ENCODE assay signal across 16 cellular contexts in genomic region chr10:59587756-59588140, GRCh38.
A peak's percentile ranks its signal among the peaks of the same experiment; 100 is the strongest.
DNase-seq lines count a peak whose midpoint lies in the region; ATAC-seq, FAIRE-seq and TF ChIP-seq lines count a peak whose summit lies in the region.
"Had no signal": no experiment of that assay in that cellular context is flagged by ENCODE, and none has a peak within 500 bp of the region (broad histone marks: within the 10 kb centered on the region; RNA-seq: fewer than 3 reads in every experiment).

No MANE protein-coding gene starts in this region.

- no peak overlapping the region for H3K4me3 ChIP-seq in H1 (ENCODE audit: extremely low read depth in 1 of 4, insufficient read depth in 2 of 4, low read depth in 3 of 4, low read length in 4 of 4)
- H3K4me3 ChIP-seq in keratinocyte (ENCODE audit: control insufficient read depth in 2 of 3, extremely low read depth in 1 of 3, insufficient read depth in 2 of 3, low read depth in 1 of 3, low read length in 3 of 3) = no peak overlapping the region
- no peak overlapping the region for H3K4me3 ChIP-seq in BE2C (ENCODE audit: low read depth, low read length)
- H3K4me3 ChIP-seq: GM23248 had no signal

- no peak for DNase-seq in RWPE1 (ENCODE audit: low spot score)
- no peak for DNase-seq in H1 (ENCODE audit: low read depth in 1 of 2, low spot score in 2 of 2)
- no peak for DNase-seq in keratinocyte (ENCODE audit: low read depth, low spot score)
- DNase-seq in WTC11 (ENCODE audit: low spot score) = no peak
- no peak for DNase-seq in GM12891 (ENCODE audit: insufficient read length, low spot score)
- no peak for DNase-seq in BE2C
- DNase-seq: ACHN; C1 segment of cervical spinal cord; Calu3; CD4-positive, alpha-beta T cell; DMS 273 treated with DMSO at 0.1 percent for 48 hours; GM23248; H7 had no signal

- TF ChIP-seq RAD21 in H1 (IDR thresholded peaks at IDR 0.05 in 1 of 2, conservative IDR thresholded peaks at IDR 0.05 in 1 of 2; ENCODE audit: low read depth in 2 of 2, low read length in 2 of 2) = no peak

- no peak overlapping the region for H3K27ac Mint-ChIP-seq in WTC11
- H3K27ac Mint-ChIP-seq: CD4-positive, alpha-beta T cell had no signal

- no peaks in the 10 kb centered on the region for H3K4me1 Mint-ChIP-seq in WTC11

- H3K36me3 Mint-ChIP-seq in WTC11 = no peaks in the 10 kb centered on the region

- H4K8ac ChIP-seq in H1 (ENCODE audit: extremely low read depth, insufficient read depth, low read length) = no peak overlapping the region

- H3K4me1 ChIP-seq in H1 (replicated peaks in 1 of 4; ENCODE audit: control insufficient read depth in 3 of 4, insufficient read depth in 4 of 4, low read length in 3 of 4) (no peaks in the 10 kb centered on the region; a peak in 1 of 7 replicates), keratinocyte (ENCODE audit: control insufficient read depth, extremely low read depth, insufficient read depth, low read length) (peaks cover 16% of the 10 kb centered on the region), BE2C (no peaks in the 10 kb centered on the region; the same call in none of the 2 replicates)

- H3K18ac ChIP-seq in H1 (ENCODE audit: extremely low read depth, low read length) = no peak overlapping the region

- no peak for TF ChIP-seq CTCF in RWPE1 (conservative IDR thresholded peaks at IDR 0.05; ENCODE audit: low read depth)
- no peak for TF ChIP-seq CTCF in H1 (IDR thresholded peaks at IDR 0.05; ENCODE audit: control extremely low read depth in 1 of 3, insufficient read depth in 1 of 3, low read depth in 1 of 3, low read length in 3 of 3)
- TF ChIP-seq CTCF in keratinocyte (optimal IDR thresholded peaks at IDR 0.05 in 1 of 3, IDR thresholded peaks at IDR 0.05 in 1 of 3, conservative IDR thresholded peaks at IDR 0.05 in 1 of 3; ENCODE audit: extremely low read depth in 1 of 3, insufficient read depth in 2 of 3, low read length in 3 of 3) = no peak
- no peak for TF ChIP-seq CTCF in WTC11 (IDR thresholded peaks at IDR 0.05)
- no peak for TF ChIP-seq CTCF in BE2C (IDR thresholded peaks at IDR 0.05; ENCODE audit: low read depth, low read length)

- no peak overlapping the region for H4K91ac ChIP-seq in H1 (replicated peaks; ENCODE audit: insufficient read length, low read length)

- H3K4me2 ChIP-seq in H1 (ENCODE audit: insufficient read depth in 1 of 2, low read depth in 2 of 2, low read length in 2 of 2) (no peak overlapping the region), keratinocyte (ENCODE audit: control insufficient read depth, extremely low read depth, insufficient read depth, low read depth, low read length) (no peak overlapping the region)

- H2BK120ac ChIP-seq in H1 (replicated peaks; ENCODE audit: low read depth, low read length) = no peak overlapping the region

- no peak overlapping the region for H3K23ac ChIP-seq in H1 (ENCODE audit: insufficient read length)

- no peak overlapping the region for H2AFZ ChIP-seq in H1 (ENCODE audit: low read length)
- H2AFZ ChIP-seq in keratinocyte (ENCODE audit: control insufficient read depth, low read length) = no peak overlapping the region
- H2AFZ ChIP-seq: GM23248 had no signal

- H3K4me3 Mint-ChIP-seq in WTC11 = no peak overlapping the region
- H3K4me3 Mint-ChIP-seq: CD4-positive, alpha-beta T cell had no signal

- TF ChIP-seq EP300 in H1 (IDR thresholded peaks at IDR 0.05; ENCODE audit: borderline replicate concordance in 1 of 2, low read depth in 2 of 2, low read length in 2 of 2) = no peak

- H3K23me2 ChIP-seq in H1 (ENCODE audit: low read depth, low read length) = no peaks in the 10 kb centered on the region

- POLR2A ChIA-PET in RWPE1 (lab: Yijun Ruan, JAX; ENCODE audit: low non-redundant PET) (no interaction called here), H1 (lab: Charles Lee; ENCODE audit: partially characterized antibody) (no interaction called here), WTC11 (lab: Charles Lee) (no interaction called here)

- no peak overlapping the region for H3K4ac ChIP-seq in H1 (replicated peaks; ENCODE audit: insufficient read length, low read depth, low read length)

- H2BK15ac ChIP-seq in H1 (ENCODE audit: low read length) = peak overlapping the region; percentile 53; the same call in 1 of the 2 replicates

- H4K5ac ChIP-seq in H1 (ENCODE audit: insufficient read length, low read depth, low read length) = no peak overlapping the region

- no peak overlapping the region for H2BK20ac ChIP-seq in H1 (ENCODE audit: low read length)

- dilution Hi-C loops in keratinocyte (cut with MboI; ENCODE audit: extremely low pct_ligation_motif_present, low sequenced_read_pairs) = no loop called here

- H3K9me3 ChIP-seq in H1 (ENCODE audit: insufficient read depth in 2 of 2, low read depth in 1 of 2, low read length in 1 of 2) (no peaks in the 10 kb centered on the region), keratinocyte (ENCODE audit: control insufficient read depth, low read depth, low read length) (no peaks in the 10 kb centered on the region), BE2C (no peaks in the 10 kb centered on the region)

- H3K79me2 ChIP-seq in H1 (ENCODE audit: control insufficient read depth in 1 of 2, insufficient read depth in 2 of 2, low read length in 2 of 2) (no peaks in the 10 kb centered on the region), keratinocyte (ENCODE audit: control insufficient read depth, insufficient read depth, low read length) (no peaks in the 10 kb centered on the region)

- H3K27me3 Mint-ChIP-seq in WTC11 (ENCODE audit: low read depth) = peaks cover 3% of the 10 kb centered on the region; the same call in 1 of the 2 replicates

- no peaks in the 10 kb centered on the region for H3K36me3 ChIP-seq in H1 (ENCODE audit: control insufficient read depth in 2 of 4, insufficient read depth in 4 of 4, low read length in 3 of 4)
- no peaks in the 10 kb centered on the region for H3K36me3 ChIP-seq in keratinocyte (ENCODE audit: control insufficient read depth in 2 of 2, extremely low read depth in 1 of 2, insufficient read depth in 2 of 2, low read length in 2 of 2)
- H3K36me3 ChIP-seq in BE2C = no peaks in the 10 kb centered on the region

- H3K9me1 ChIP-seq in keratinocyte (ENCODE audit: control insufficient read depth, extremely low read depth, insufficient read depth, low read length) = no peaks in the 10 kb centered on the region

- H3K27me3 ChIP-seq in H1 (replicated peaks in 1 of 4; ENCODE audit: control insufficient read depth in 3 of 4, extremely low read depth in 1 of 4, insufficient read depth in 3 of 4, low read length in 3 of 4) (no peaks in the 10 kb centered on the region), keratinocyte (ENCODE audit: control insufficient read depth, extremely low read depth, insufficient read depth, low read length) (no peaks in the 10 kb centered on the region), BE2C (no peaks in the 10 kb centered on the region)

- H3K79me1 ChIP-seq in H1 (ENCODE audit: low read depth, low read length) = no peaks in the 10 kb centered on the region

- FAIRE-seq in H1 (lab: Jason Lieb, UNC) = no peak
- FAIRE-seq in keratinocyte (lab: Jason Lieb, UNC) = no peak
- no peak for FAIRE-seq in GM12891 (lab: Jason Lieb, UNC)
- FAIRE-seq: GM18507 had no signal

- no peaks in the 10 kb centered on the region for H4K20me1 ChIP-seq in H1 (replicated peaks in 1 of 2; ENCODE audit: control insufficient read depth in 1 of 2, insufficient read depth in 2 of 2, low read length in 2 of 2)
- H4K20me1 ChIP-seq in keratinocyte (ENCODE audit: control insufficient read depth, extremely low read depth, insufficient read depth, low read length) = no peaks in the 10 kb centered on the region

- H3K27ac ChIP-seq in RWPE1 (peak overlapping the region; percentile 19; the same call in 1 of the 2 replicates), H1 (ENCODE audit: low read depth, low read length) (no peak overlapping the region), keratinocyte (ENCODE audit: control insufficient read depth, insufficient read depth, low read length) (peak overlapping the region; percentile 38), temporal lobe (ENCODE audit: low read depth, low read length) (peak overlapping the region; percentile 6)
- H3K27ac ChIP-seq: GM23248 had no signal

- no peak overlapping the region for H2BK12ac ChIP-seq in H1 (ENCODE audit: low read depth, low read length)

- H3K9me3 Mint-ChIP-seq in WTC11 = peaks cover 21% of the 10 kb centered on the region
- H3K9me3 Mint-ChIP-seq: CD4-positive, alpha-beta T cell had no signal

- no peak overlapping the region for H3K14ac ChIP-seq in H1 (ENCODE audit: insufficient read length)

- H3K9ac ChIP-seq in H1 (replicated peaks in 1 of 4; ENCODE audit: extremely low read depth in 1 of 4, low read depth in 3 of 4, low read length in 3 of 4) = no peak overlapping the region
- no peak overlapping the region for H3K9ac ChIP-seq in keratinocyte (ENCODE audit: control insufficient read depth, extremely low read depth, insufficient read depth, low read length)
- H3K9ac ChIP-seq: GM23248 had no signal

- 94% methylated on average over 2 of the region's 2 CpGs; no CpG with 5 or more reads in 1 of the 2 experiments for WGBS in H1 (ENCODE audit: extremely low coverage in 1 of 2, insufficient coverage in 1 of 2, insufficient read length in 1 of 2, insufficient replicate concordance in 2 of 2, low coverage in 1 of 2, low lambda C conversion rate in 2 of 2, missing lambda C conversion rate in 1 of 2), 2 experiments

- H2AK5ac ChIP-seq in H1 (ENCODE audit: low read depth, low read length) = no peak overlapping the region

- ATAC-seq in WTC11 (no peak), GM18868 (IDR thresholded peaks at IDR 0.05; ENCODE audit: unreplicated experiment) (no peak)

- CTCF ChIA-PET in RWPE1 (lab: Yijun Ruan, JAX) (interaction anchor here (0.5 kb wide), 1 partner anchor 153 kb away, joined by 3 read pairs; no protein-coding TSS in a partner anchor), H1 (lab: Charles Lee; ENCODE audit: partially characterized antibody) (interaction anchor here (0.6 to 4.8 kb wide), 8 partner anchors 10 to 635 kb away, joined by 3 to 26 read pairs (median 3); no protein-coding TSS in a partner anchor), WTC11 (lab: Charles Lee) (interaction anchor here (0.9 kb wide), 1 partner anchor 38 kb away, joined by 3 read pairs; no protein-coding TSS in a partner anchor)

- H3K56ac ChIP-seq in H1 (replicated peaks; ENCODE audit: insufficient read length, low read depth, low read length) = no peak overlapping the region

- no peak overlapping the region for H2BK5ac ChIP-seq in H1 (ENCODE audit: low read depth, low read length)

- TF ChIP-seq POLR2A in H1 (IDR thresholded peaks at IDR 0.05; ENCODE audit: control extremely low read depth in 1 of 2, low read depth in 2 of 2, low read length in 2 of 2) (no peak), GM12891 (IDR thresholded peaks at IDR 0.05; ENCODE audit: low read depth, low read length) (no peak)

TF ChIP-seq in H1, 55 proteins besides CTCF, POLR2A, EP300 and RAD21 (continues in another document):
- TF ChIP-seq SUZ12 (IDR thresholded peaks at IDR 0.05; ENCODE audit: low read length) (no peak), EZH2 (IDR thresholded peaks at IDR 0.05; ENCODE audit: low read depth, low read length, severe bottlenecking) (no peak)

TF ChIP-seq in WTC11, 78 proteins besides CTCF, POLR2A, EP300 and RAD21 (continues in another document):
- TF ChIP-seq RORB (CRISPR knock-in tag; IDR thresholded peaks at IDR 0.05) = no peak

TF ChIP-seq in GM12891, 5 proteins besides CTCF, POLR2A, EP300 and RAD21 (continues in another document):
- TF ChIP-seq SPI1 (IDR thresholded peaks at IDR 0.05; ENCODE audit: low read depth, low read length) (no peak), PAX5 (IDR thresholded peaks at IDR 0.05; ENCODE audit: insufficient read depth, low read length, severe bottlenecking) (no peak), POLR2AphosphoS5 (IDR thresholded peaks at IDR 0.05; ENCODE audit: low read depth, low read length) (no peak)
